ENCODE assay signal across 18 cellular contexts in genomic region chr2:138183700-138184099, GRCh38.
"Had no signal": no experiment of that assay in that cellular context is flagged by ENCODE, and none has a peak within 500 bp of the region (broad histone marks: within the 10 kb centered on the region; RNA-seq: fewer than 3 reads in every experiment).

No MANE protein-coding gene starts in this region.

- H3K9me3 Mint-ChIP-seq: nephron progenitor cell had no signal

- H3K27ac ChIP-seq: esophagus muscularis mucosa, gastroesophageal sphincter, left ventricle myocardium inferior, right atrium auricular region, tibial nerve, upper lobe of right lung, vagina had no signal

- H3K9me3 ChIP-seq: esophagus muscularis mucosa, gastroesophageal sphincter, left ventricle myocardium inferior, right atrium auricular region, tibial nerve, upper lobe of right lung, vagina had no signal

- H3K27me3 ChIP-seq: esophagus muscularis mucosa, gastroesophageal sphincter, right atrium auricular region, tibial nerve, upper lobe of right lung, vagina had no signal

- ATAC-seq: effector memory CD8-positive, alpha-beta T cell; naive thymus-derived CD4-positive, alpha-beta T cell; stimulated activated effector memory CD8-positive, alpha-beta T cell treated with anti-CD3 and anti-CD28 coated beads, Interleukin-12 subunit alpha, Interleukin-12 subunit beta, amount 100 ng/mL, for 72 hours; stimulated activated naive CD8-positive, alpha-beta T cell treated with anti-CD3 and anti-CD28 coated beads, Interleukin-15, Interleukin-2, amounts not matched to agents 100 U/mL and 50 U/mL, for 24 hours; upper lobe of right lung had no signal

- H3K27me3 Mint-ChIP-seq: effector memory CD8-positive, alpha-beta T cell; naive thymus-derived CD4-positive, alpha-beta T cell had no signal

- H3K4me3 ChIP-seq: esophagus muscularis mucosa, gastroesophageal sphincter, left ventricle myocardium inferior, lung, right atrium auricular region, tibial nerve, upper lobe of right lung, vagina had no signal

- H3K4me1 Mint-ChIP-seq: naive thymus-derived CD4-positive, alpha-beta T cell; stimulated activated effector memory CD8-positive, alpha-beta T cell treated with anti-CD3 and anti-CD28 coated beads, Interleukin-12 subunit alpha, Interleukin-12 subunit beta, amount 100 ng/mL, for 72 hours had no signal

- H3K36me3 Mint-ChIP-seq: naive thymus-derived CD4-positive, alpha-beta T cell; stimulated activated effector memory CD8-positive, alpha-beta T cell treated with anti-CD3 and anti-CD28 coated beads, Interleukin-12 subunit alpha, Interleukin-12 subunit beta, amount 100 ng/mL, for 72 hours had no signal

- DNase-seq: effector memory CD8-positive, alpha-beta T cell; glutamatergic neuron; kidney; left cardiac atrium; left ventricle myocardium inferior; naive thymus-derived CD4-positive, alpha-beta T cell; nephron progenitor cell; stimulated activated CD4-positive, alpha-beta T cell treated with anti-CD3 and anti-CD28 coated beads, Interleukin-4, amount 100 ng/mL, for 1 hour; stimulated activated CD8-positive, alpha-beta memory T cell treated with anti-CD3 and anti-CD28 coated beads, Interleukin-4, amount 100 ng/mL, for 48 hours; stimulated activated naive CD8-positive, alpha-beta T cell treated with anti-CD3 and anti-CD28 coated beads, Interleukin-15, Interleukin-2, amounts not matched to agents 100 U/mL and 50 U/mL, for 24 hours; upper lobe of right lung had no signal

- H3K27ac Mint-ChIP-seq: effector memory CD8-positive, alpha-beta T cell; naive thymus-derived CD4-positive, alpha-beta T cell; stimulated activated effector memory CD8-positive, alpha-beta T cell treated with anti-CD3 and anti-CD28 coated beads, Interleukin-12 subunit alpha, Interleukin-12 subunit beta, amount 100 ng/mL, for 72 hours had no signal

- H3K4me3 Mint-ChIP-seq: effector memory CD8-positive, alpha-beta T cell; naive thymus-derived CD4-positive, alpha-beta T cell; nephron progenitor cell; stimulated activated effector memory CD8-positive, alpha-beta T cell treated with anti-CD3 and anti-CD28 coated beads, Interleukin-12 subunit alpha, Interleukin-12 subunit beta, amount 100 ng/mL, for 72 hours had no signal

- H3K4me1 ChIP-seq: upper lobe of right lung had no signal

- H3K36me3 ChIP-seq: esophagus muscularis mucosa, gastroesophageal sphincter, left ventricle myocardium inferior, right atrium auricular region, tibial nerve, upper lobe of right lung, vagina had no signal
